ENCODE assay signal across 8 cellular contexts in genomic region chr2:224586127-224586702, GRCh38. TPM values are rescaled to one million over a fixed set of nuclear protein-coding genes. Genes with fewer than 3 reads are reported as not detected.
A peak's percentile ranks its signal among the peaks of the same experiment; 100 is the strongest.
DNase-seq lines count a peak whose midpoint lies in the region; ATAC-seq, FAIRE-seq and TF ChIP-seq lines count a peak whose summit lies in the region.

No MANE protein-coding gene starts in this region.

- H3K36me3 ChIP-seq in Panc1 (ENCODE audit: control insufficient read depth, insufficient read depth, low read length): peaks cover 6% of the 10 kb centered on the region; the same call in 1 of the 2 replicates
- no peaks in the 10 kb centered on the region for H3K36me3 ChIP-seq in endothelial cell of umbilical vein (ENCODE audit: control insufficient read depth in 2 of 2, extremely low read depth in 1 of 2, insufficient read depth in 2 of 2, low read length in 2 of 2)

- TF ChIP-seq POLR2A in endothelial cell of umbilical vein (IDR thresholded peaks at IDR 0.05; ENCODE audit: low read depth, low read length): no peak

- POLR2A ChIA-PET in Panc1 (lab: Charles Lee) (interaction anchor here (0.6 to 1.3 kb wide), 3 partner anchors 20 to 25 kb away, joined by 3 read pairs; no protein-coding TSS in a partner anchor), endothelial cell of umbilical vein (lab: Charles Lee) (interaction anchor here (0.7 to 1.4 kb wide), 4 partner anchors 143 to 1771 kb away, joined by 3 to 6 read pairs (median 4); partner anchors contain the start of gene FAM124B)

- H3K9me1 ChIP-seq in endothelial cell of umbilical vein (replicated peaks; ENCODE audit: control insufficient read depth, extremely low read depth, insufficient read depth, low read length): no peaks in the 10 kb centered on the region

- H3K9ac ChIP-seq in endothelial cell of umbilical vein (replicated peaks; ENCODE audit: extremely low read depth, insufficient read depth, low read length): peak overlapping the region; percentile 22

- intact Hi-C loops in Panc1 (cut with micrococcal nuclease; ENCODE audit: unreplicated experiment): loop anchor here (5.0 kb wide), 1 partner anchor 191 kb away; no protein-coding TSS in a partner anchor
- intact Hi-C loops in endothelial cell of umbilical vein (cut with micrococcal nuclease): loop anchor here (5.0 to 10.0 kb wide), 2 partner anchors 229 to 441 kb away; no protein-coding TSS in a partner anchor

- FAIRE-seq in endothelial cell of umbilical vein (lab: Jason Lieb, UNC): no peak

- peak overlapping the region; percentile 60 for H2AFZ ChIP-seq in endothelial cell of umbilical vein (ENCODE audit: low read depth, low read length)

- dilution Hi-C loops in endothelial cell of umbilical vein (cut with MboI; ENCODE audit: extremely low pct_ligation_motif_present, low sequenced_read_pairs): no loop called here

- H3K4me1 ChIP-seq in Panc1 (ENCODE audit: control insufficient read depth, insufficient read depth, low read length) (peaks cover 11% of the 10 kb centered on the region), endothelial cell of umbilical vein (ENCODE audit: control insufficient read depth, extremely low read depth, insufficient read depth, low read length) (peaks cover 18% of the 10 kb centered on the region)

- TSS peak; percentile 96 for BruUV-seq in Panc1 (replicated peaks; lab: Mats Ljungman, UMichigan)
- BruUV-seq in endothelial cell of umbilical vein (replicated peaks; lab: Mats Ljungman, UMichigan): no TSS peak

- H3K27ac ChIP-seq in Panc1 (ENCODE audit: low read length) (peak overlapping the region; percentile 95), endothelial cell of umbilical vein (ENCODE audit: insufficient read depth, low read depth, low read length) (no peak overlapping the region)

- H4K20me1 ChIP-seq in endothelial cell of umbilical vein (replicated peaks; ENCODE audit: control insufficient read depth, extremely low read depth, insufficient read depth, low read length): peaks cover 6% of the 10 kb centered on the region

- peaks cover 37% of the 10 kb centered on the region for H3K79me2 ChIP-seq in endothelial cell of umbilical vein (ENCODE audit: control insufficient read depth, insufficient read depth, low read length)

- DNase-seq in Panc1 (ENCODE audit: low read depth, low spot score) (no peak), endothelial cell of umbilical vein (ENCODE audit: low read depth, low spot score) (no peak), pons (ENCODE audit: low spot score) (peak; percentile 41), NCI-H82 (lab: John Stamatoyannopoulos, UW) (no peak)

- peak; percentile 14 for ATAC-seq in GM19351 (IDR thresholded peaks at IDR 0.05; ENCODE audit: unreplicated experiment)
- no peak for ATAC-seq in Panc1
- no peak for ATAC-seq in HG02884 (IDR thresholded peaks at IDR 0.05; ENCODE audit: unreplicated experiment)
- no peak for ATAC-seq in HG02588 (IDR thresholded peaks at IDR 0.05; ENCODE audit: unreplicated experiment)
- no peak for ATAC-seq in GM21723 (IDR thresholded peaks at IDR 0.05; ENCODE audit: unreplicated experiment)

- TF ChIP-seq CTCF in Panc1 (IDR thresholded peaks at IDR 0.05) (no peak), endothelial cell of umbilical vein (IDR thresholded peaks at IDR 0.05; ENCODE audit: extremely low read depth in 1 of 2, insufficient read depth in 1 of 2, low read depth in 1 of 2, low read length in 2 of 2) (no peak)

- no peaks in the 10 kb centered on the region for H3K9me3 ChIP-seq in Panc1 (ENCODE audit: control insufficient read depth, insufficient read depth, low read depth, low read length)
- no peaks in the 10 kb centered on the region for H3K9me3 ChIP-seq in endothelial cell of umbilical vein (replicated peaks; ENCODE audit: control insufficient read depth, insufficient read depth, low read length)

- H3K4me2 ChIP-seq in endothelial cell of umbilical vein (ENCODE audit: insufficient read depth, low read length): peak overlapping the region; percentile 94

- in situ Hi-C loops in Panc1 (cut with HindIII; ENCODE audit: low pct_unique_long_range_greater_than_20kb, low sequenced_read_pairs): no loop called here

- H3K27me3 ChIP-seq in Panc1 (ENCODE audit: control insufficient read depth, insufficient read depth, low read length): no peaks in the 10 kb centered on the region
- no peaks in the 10 kb centered on the region for H3K27me3 ChIP-seq in endothelial cell of umbilical vein (ENCODE audit: control insufficient read depth in 2 of 2, insufficient read depth in 2 of 2, low read length in 2 of 2)

- CTCF ChIA-PET in Panc1 (lab: Charles Lee) (interaction anchor here (0.6 kb wide), 1 partner anchor 37 kb away, joined by 6 read pairs; no protein-coding TSS in a partner anchor), endothelial cell of umbilical vein (lab: Charles Lee) (interaction anchor here (0.6 to 2.3 kb wide), 10 partner anchors 15 to 616 kb away, joined by 3 to 10 read pairs (median 3); partner anchors contain the start of gene FAM124B)

- H3K4me3 ChIP-seq in Panc1 (ENCODE audit: low read depth in 2 of 2, low read length in 2 of 2) (peak overlapping the region; percentile 66 to 92), endothelial cell of umbilical vein (replicated peaks in 1 of 3; ENCODE audit: insufficient read depth in 1 of 3, low read depth in 1 of 3, low read length in 3 of 3) (peak overlapping the region; percentile 13 to 49 (median 40))

TF ChIP-seq in endothelial cell of umbilical vein, 7 proteins besides CTCF, POLR2A, EP300 and RAD21:
- TF ChIP-seq EZH2 (IDR thresholded peaks at IDR 0.05; ENCODE audit: borderline replicate concordance, low read depth, low read length, severe bottlenecking) (peak; percentile 50), POLR2AphosphoS5 (IDR thresholded peaks at IDR 0.05; ENCODE audit: insufficient read depth, low read depth, low read length) (no peak)

RNA-seq across cellular contexts. Expression of gene CUL3, which starts 1.1 kb away (rescaled TPM):
- total RNA-seq in Panc1 (2021; ENCODE audit: unreplicated experiment): 104 TPM
- 60.5 TPM for polyA plus RNA-seq in Panc1 (2012; ENCODE audit: insufficient read length)
- 82.3 and 87.1 TPM in 2 replicates for total RNA-seq in endothelial cell of umbilical vein
- polyA plus RNA-seq in endothelial cell of umbilical vein: 17.3 and 22.7 TPM in 2 replicates
- polyA plus RNA-seq in endothelial cell of umbilical vein (2011; cell fraction: cytosol; rRNA removed): 34.8 and 38.4 TPM in 2 replicates
- 62.1 and 75.7 TPM in 2 replicates for polyA plus RNA-seq in endothelial cell of umbilical vein (2011; cell fraction: nucleus; rRNA removed)
- polyA plus RNA-seq in endothelial cell of umbilical vein (2012): 75.7 and 105 TPM in 2 replicates
- 69.0 and 70.0 TPM in 2 replicates for polyA minus RNA-seq in endothelial cell of umbilical vein
- polyA minus RNA-seq in endothelial cell of umbilical vein (2011; cell fraction: cytosol; rRNA and poly(A)+ RNA removed): 19.6 TPM
- polyA minus RNA-seq in endothelial cell of umbilical vein (2011; cell fraction: nucleus; rRNA and poly(A)+ RNA removed): 116 and 151 TPM in 2 replicates
